In the genomic region with DNA sequence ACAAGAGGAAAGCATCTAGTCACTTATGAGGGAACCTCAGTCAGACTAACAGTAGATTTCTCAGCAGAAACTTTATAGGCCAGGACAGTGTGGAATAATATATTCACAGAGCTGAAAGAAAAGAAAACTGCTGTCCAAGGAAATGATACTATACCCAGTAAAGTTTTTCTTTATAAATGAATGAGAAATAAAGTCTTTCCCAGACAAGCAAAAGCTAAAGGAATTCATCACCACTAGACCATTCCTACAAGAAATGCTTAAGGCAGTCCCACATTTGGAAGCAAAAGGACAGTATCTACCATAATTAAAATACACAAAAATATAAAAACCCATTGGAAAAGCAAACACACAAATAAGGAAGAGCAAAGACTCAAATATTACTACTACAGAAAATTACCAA, we compare ENCODE assay signal across 32 cellular contexts.
"Had no signal": no experiment of that assay in that cellular context is flagged by ENCODE, and none has a peak within 500 bp of the region (broad histone marks: within the 10 kb centered on the region; RNA-seq: fewer than 3 reads in every experiment).

No MANE protein-coding gene starts in this region.

- ATAC-seq: activated CD8-positive, alpha-beta T cell treated with anti-CD3 and anti-CD28 coated beads for 36 hours; activated naive CD4-positive, alpha-beta T cell treated with anti-CD3 and anti-CD28 coated beads, Interleukin-2, amount 50 U/mL, for 72 hours; activated naive CD8-positive, alpha-beta T cell treated with anti-CD3 and anti-CD28 coated beads, Interleukin-2, amount 50 U/mL, for 24 hours; activated T-cell treated with anti-CD3 and anti-CD28 coated beads, Interleukin-2, amount 50 U/mL, for 4 hours; activated T-cell treated with anti-CD3 and anti-CD28 coated beads, Interleukin-2, amount 50 U/mL, for 72 hours; activated T-helper 17 cell treated with anti-CD3 and anti-CD28 coated beads, Interleukin-2, amount 50 U/mL, for 72 hours had no signal

- DNase-seq: activated B cell treated with CpG ODN at 0.5 μM for 24 hours; activated CD4-positive, alpha-beta memory T cell treated with anti-CD3 and anti-CD28 coated beads for 36 hours; activated CD4-positive, alpha-beta T cell treated with anti-CD3 and anti-CD28 coated beads for 4 hours; activated CD4-positive, alpha-beta T cell treated with anti-CD3 and anti-CD28 coated beads, Interleukin-2, amount 10 ng/mL, durations not matched to agents 24 days and 14 days; activated CD4-positive, alpha-beta T cell treated with anti-CD3 and anti-CD28 coated beads, Interleukin-2, amount 50 U/mL, for 1 hour; activated CD4-positive, alpha-beta T cell treated with anti-CD3 and anti-CD28 coated beads, Interleukin-2, amount 50 U/mL, for 4 hours; activated CD4-positive, CD25-positive, alpha-beta regulatory T cell treated with anti-CD3 and anti-CD28 coated beads, Interleukin-2, amount 50 U/mL, for 72 hours; activated CD8-positive, alpha-beta memory T cell treated with anti-CD3 and anti-CD28 coated beads, Interleukin-2, amount 50 U/mL, for 4 hours; activated CD8-positive, alpha-beta T cell treated with anti-CD3 and anti-CD28 coated beads for 36 hours; activated effector memory CD4-positive, alpha-beta T cell treated with anti-CD3 and anti-CD28 coated beads, Interleukin-2, amount 50 U/mL, for 16 hours; activated gamma-delta T cell treated with Interleukin-2 at 50 U/mL for 16 hours; activated naive CD4-positive, alpha-beta T cell; activated naive CD4-positive, alpha-beta T cell treated with anti-CD3 and anti-CD28 coated beads for 36 hours; activated naive CD4-positive, alpha-beta T cell treated with anti-CD3 and anti-CD28 coated beads, Interleukin-2, amount 50 U/mL, for 16 hours; activated naive CD8-positive, alpha-beta T cell treated with anti-CD3 and anti-CD28 coated beads, Interleukin-2, amount 10 ng/mL, durations not matched to agents 7 days and 5 days; activated naive CD8-positive, alpha-beta T cell treated with anti-CD3 and anti-CD28 coated beads, Interleukin-2, amount 50 U/mL, for 24 hours; activated T-cell treated with anti-CD3 and anti-CD28 coated beads for 4 hours; activated T-cell treated with anti-CD3 and anti-CD28 coated beads, Interleukin-2, amount 50 U/mL, for 1 hour; activated T-cell treated with anti-CD3 and anti-CD28 coated beads, Interleukin-2, amount 50 U/mL, for 4 hours; activated T-cell treated with anti-CD3 and anti-CD28 coated beads, Interleukin-2, amount 50 U/mL, for 72 hours; amygdala; anterior cingulate cortex; caudate nucleus; cerebellar nuclear complex; T-helper 1 cell; T-helper 2 cell; T-helper 9 cell had no signal

- H3K4me3 ChIP-seq: ascending aorta, breast epithelium had no signal

- H3K27me3 ChIP-seq: ascending aorta, breast epithelium had no signal

- H3K4me1 ChIP-seq: breast epithelium had no signal

- H3K36me3 ChIP-seq: ascending aorta, breast epithelium had no signal

- H3K27ac ChIP-seq: breast epithelium, VCaP had no signal
